In the genomic region with DNA sequence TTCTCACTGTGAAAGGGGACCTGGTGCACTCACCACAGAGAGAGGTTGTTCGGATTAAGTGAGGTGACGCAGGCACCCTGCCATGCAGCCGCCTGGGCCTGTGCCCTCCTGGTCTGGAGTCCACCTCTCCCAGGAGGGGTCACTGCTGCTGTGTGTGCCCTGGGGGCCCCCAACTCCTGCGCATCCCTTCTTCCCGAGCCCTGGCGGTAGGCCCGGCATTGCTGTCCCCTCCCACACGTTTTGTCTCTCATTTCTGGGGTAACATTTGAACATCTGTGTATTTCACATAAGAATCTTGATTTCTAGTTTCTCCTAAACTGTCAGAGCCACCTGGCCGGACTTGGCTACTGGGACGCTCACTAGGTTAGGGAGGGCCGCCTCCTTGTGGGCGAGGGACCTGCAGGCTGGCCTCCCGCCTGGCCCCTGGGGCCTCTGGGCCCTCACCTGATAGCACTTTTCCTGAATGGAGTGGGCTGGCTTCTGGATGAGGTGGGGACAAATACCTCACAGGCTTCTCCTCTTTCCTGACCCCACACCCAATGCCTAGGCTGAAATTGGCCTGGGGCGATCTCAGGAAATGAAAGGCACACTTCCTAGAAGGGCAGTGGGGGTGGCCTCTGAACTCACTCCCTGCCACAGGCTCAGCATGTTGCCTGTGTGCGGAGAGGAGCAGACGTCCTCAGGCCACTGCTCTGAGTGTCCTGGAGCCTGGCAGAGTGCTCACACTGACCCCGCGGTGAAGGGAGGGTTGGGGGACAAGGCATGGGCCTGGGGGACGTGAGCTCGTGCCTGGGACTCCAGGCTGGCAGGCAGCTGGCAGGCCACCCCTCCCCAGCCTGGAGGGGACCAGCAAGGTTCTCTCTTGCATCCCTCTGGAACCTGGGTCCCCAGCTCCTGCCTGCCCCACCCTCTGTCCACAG, we compare ENCODE assay signal across 16 cellular contexts.
A peak's percentile ranks its signal among the peaks of the same experiment; 100 is the strongest.
DNase-seq lines count a peak whose midpoint lies in the region; ATAC-seq and TF ChIP-seq lines count a peak whose summit lies in the region.
"Had no signal": no experiment of that assay in that cellular context is flagged by ENCODE, and none has a peak within 500 bp of the region (broad histone marks: within the 10 kb centered on the region; RNA-seq: fewer than 3 reads in every experiment).

No MANE protein-coding gene starts in this region.

- no peaks in the 10 kb centered on the region for H4K20me1 ChIP-seq in PC-9 (ENCODE audit: insufficient read depth)

- no peak overlapping the region for H3K27ac ChIP-seq in PC-9

- H3K4me2 ChIP-seq in PC-9 = 0 out of 2 replicates have a peak overlapping the region, but pooled peaks have one; percentile 23

- POLR2A ChIA-PET in PC-9 (lab: Charles Lee; ENCODE audit: unreplicated experiment) = interaction anchor here (0.7 kb wide), 3 partner anchors 8 to 52 kb away, joined by 3 to 5 read pairs (median 4); no protein-coding TSS in a partner anchor

- peaks cover 4% of the 10 kb centered on the region; the same call in 1 of the 2 replicates for H3K4me1 ChIP-seq in PC-9 (replicated peaks; ENCODE audit: insufficient read depth)

- H3K36me3 ChIP-seq in H7 (replicated peaks; ENCODE audit: control insufficient read depth, insufficient read depth, low read length) (no peaks in the 10 kb centered on the region), PC-9 (ENCODE audit: low read depth) (no peaks in the 10 kb centered on the region)
- H3K36me3 ChIP-seq: BE2C, MG63 had no signal

- intact Hi-C loops in PC-9 (cut with micrococcal nuclease; ENCODE audit: unreplicated experiment) (loop anchor here (5.0 kb wide), 1 partner anchor 46 kb away; no protein-coding TSS in a partner anchor), sciatic nerve (cut with DNase I) (no loop called here)

- BruUV-seq in PC-9 (replicated peaks; lab: Mats Ljungman, UMichigan) = no TSS peak

- H2AFZ ChIP-seq in PC-9 = no peak overlapping the region

- TF ChIP-seq CTCF in PC-9 (conservative IDR thresholded peaks at IDR 0.05) = no peak

- CTCF ChIA-PET in PC-9 (lab: Charles Lee) = no interaction called here

- H3F3A ChIP-seq in PC-9 (ENCODE audit: insufficient read depth, low read depth) = no peaks in the 10 kb centered on the region

- H3K79me2 ChIP-seq in PC-9 (ENCODE audit: low read depth) = no peaks in the 10 kb centered on the region

- peak; percentile 72 for DNase-seq in H7
- peak; percentile 57 to 82 for DNase-seq in PC-9
- peak; percentile 54 for DNase-seq in iPS-NIHi7 (ENCODE audit: extremely low spot score)
- no peak for DNase-seq in sciatic nerve (ENCODE audit: low spot score)
- no peak for DNase-seq in activated CD4-positive, alpha-beta T cell treated with anti-CD3 and anti-CD28 coated beads for 48 hours
- DNase-seq in DMS153 (lab: John Stamatoyannopoulos, UW) = no peak
- DNase-seq: GOT3, NCI-H1092 treated with DMSO at 0.1 percent for 48 hours, NCI-H187 treated with DMSO at 0.1 percent for 48 hours, NCI-H748 treated with DMSO at 0.1 percent for 48 hours, SHP77 had no signal

- peak; percentile 54 for ATAC-seq in sciatic nerve
- ATAC-seq in HG02840 (IDR thresholded peaks at IDR 0.05; ENCODE audit: low FRiP score, unreplicated experiment) = no peak
- ATAC-seq: HepG2, Panc1 had no signal

- no peaks in the 10 kb centered on the region for H3K9me3 ChIP-seq in PC-9 (ENCODE audit: insufficient read depth, low read depth)
- H3K9me3 ChIP-seq: BE2C, MG63 had no signal

- no peaks in the 10 kb centered on the region for H3K9me2 ChIP-seq in PC-9 (ENCODE audit: insufficient read depth)

- H3K27me3 ChIP-seq in H7 (ENCODE audit: control insufficient read depth, insufficient read depth, low read length) (no peaks in the 10 kb centered on the region), PC-9 (ENCODE audit: insufficient read depth, low read depth) (0 out of 2 replicates have a peak, but pooled peaks cover 6% of the 10 kb centered on the region)
- H3K27me3 ChIP-seq: BE2C, MG63 had no signal

- H3K4me3 ChIP-seq in H7 (ENCODE audit: insufficient read depth, low read depth, low read length) (no peak overlapping the region), PC-9 (no peak overlapping the region)
- H3K4me3 ChIP-seq: MG63 had no signal

Comparison
In these comparisons a context has a peak if more than half of its experiments do, and no peak if none do; other contexts are left out.
1. DNase-seq: peak in H7 (single experiment), PC-9 (2 of 2) and iPS-NIHi7 (single experiment); none in sciatic nerve (single experiment), activated CD4-positive, alpha-beta T cell treated with anti-CD3 and anti-CD28 coated beads for 48 hours (single experiment) and DMS153 (single experiment).